Comparison of ENCODE assay signal across 19 cellular contexts in genomic region chr10:77411805-77412204, GRCh38.
A peak's percentile ranks its signal among the peaks of the same experiment; 100 is the strongest.
DNase-seq lines count a peak whose midpoint lies in the region; FAIRE-seq and TF ChIP-seq lines count a peak whose summit lies in the region.
"Had no signal": no experiment of that assay in that cellular context is flagged by ENCODE, and none has a peak within 500 bp of the region (broad histone marks: within the 10 kb centered on the region; RNA-seq: fewer than 3 reads in every experiment).

No MANE protein-coding gene starts in this region.

- peak overlapping the region; percentile 1 for H3K9ac ChIP-seq in fibroblast of lung (ENCODE audit: insufficient read depth, low read length)
- no peak overlapping the region for H3K9ac ChIP-seq in stomach smooth muscle (ENCODE audit: low read length in 2 of 2)
- H3K9ac ChIP-seq: BLaER1 treated with 17β-estradiol and CSF1 and Interleukin-3, amounts not matched to agents 10 nM and 100 nM had no signal

- no peak for DNase-seq in GM12892 (ENCODE audit: insufficient read length)
- no peak for DNase-seq in fibroblast of lung (ENCODE audit: low read depth in 2 of 2)
- DNase-seq in activated effector memory CD4-positive, alpha-beta T cell treated with anti-CD3 and anti-CD28 coated beads, Interleukin-2, amount 50 U/mL, for 16 hours: no peak
- DNase-seq in progenitor cell of endocrine pancreas (ENCODE audit: low spot score, unreplicated experiment): no peak
- no peak for DNase-seq in germinal center (ENCODE audit: low spot score)
- DNase-seq in stimulated activated CD4-positive, alpha-beta T cell treated with anti-CD3 and anti-CD28 coated beads, Interleukin-15, amount 100 ng/mL, for 24 hours: no peak
- DNase-seq: ACHN; Calu3; CD4-positive, CD25-positive, alpha-beta regulatory T cell; DMS 273 treated with DMSO at 0.1 percent for 48 hours; EL; GOT3; H9 had no signal

- H3K36me3 Mint-ChIP-seq in progenitor cell of endocrine pancreas (ENCODE audit: insufficient read depth): no peaks in the 10 kb centered on the region
- H3K36me3 Mint-ChIP-seq: CD4-positive, CD25-positive, alpha-beta regulatory T cell had no signal

- no peaks in the 10 kb centered on the region for H3K9me3 ChIP-seq in fibroblast of lung (ENCODE audit: control insufficient read depth, insufficient read depth, low read depth, low read length)
- no peaks in the 10 kb centered on the region for H3K9me3 ChIP-seq in stomach smooth muscle (ENCODE audit: control insufficient read depth in 2 of 2, low read length in 2 of 2)
- H3K9me3 ChIP-seq: BLaER1 treated with 17β-estradiol and CSF1 and Interleukin-3, amounts not matched to agents 10 nM and 100 nM had no signal

- peak overlapping the region; percentile 56 for H3K27ac ChIP-seq in angular gyrus (ENCODE audit: low read depth, low read length)
- no peak overlapping the region for H3K27ac ChIP-seq in fibroblast of lung (ENCODE audit: insufficient read depth, low read length)
- peak overlapping the region; percentile 18 for H3K27ac ChIP-seq in stomach smooth muscle (ENCODE audit: low read length)
- H3K27ac ChIP-seq: BLaER1 treated with 17β-estradiol and CSF1 and Interleukin-3, amounts not matched to agents 10 nM and 100 nM had no signal

- peaks cover 54% of the 10 kb centered on the region for H3K27me3 Mint-ChIP-seq in progenitor cell of endocrine pancreas

- H3K9me3 Mint-ChIP-seq in progenitor cell of endocrine pancreas (ENCODE audit: low read depth): no peaks in the 10 kb centered on the region
- H3K9me3 Mint-ChIP-seq: CD4-positive, CD25-positive, alpha-beta regulatory T cell; H9 had no signal

- H3K27me3 ChIP-seq in fibroblast of lung (ENCODE audit: control insufficient read depth, insufficient read depth, low read length) (no peaks in the 10 kb centered on the region), stomach smooth muscle (ENCODE audit: control insufficient read depth in 1 of 2, insufficient read depth in 2 of 2, low read length in 2 of 2) (no peaks in the 10 kb centered on the region)
- H3K27me3 ChIP-seq: BLaER1 treated with 17β-estradiol and CSF1 and Interleukin-3, amounts not matched to agents 10 nM and 100 nM had no signal

- H3K4me1 Mint-ChIP-seq in progenitor cell of endocrine pancreas (ENCODE audit: low read depth): peaks cover 25% of the 10 kb centered on the region
- H3K4me1 Mint-ChIP-seq: CD4-positive, CD25-positive, alpha-beta regulatory T cell had no signal

- no peak overlapping the region for H3K27ac Mint-ChIP-seq in progenitor cell of endocrine pancreas
- H3K27ac Mint-ChIP-seq: CD4-positive, CD25-positive, alpha-beta regulatory T cell; H9 had no signal

- H3K4me3 Mint-ChIP-seq in progenitor cell of endocrine pancreas (ENCODE audit: low read depth): no peak overlapping the region
- H3K4me3 Mint-ChIP-seq: CD4-positive, CD25-positive, alpha-beta regulatory T cell; H9 had no signal

- H3K4me1 ChIP-seq in fibroblast of lung (ENCODE audit: control insufficient read depth, extremely low read depth, insufficient read depth, low read length) (peaks cover 23% of the 10 kb centered on the region), stomach smooth muscle (ENCODE audit: control insufficient read depth, insufficient read depth, low read length) (peaks cover 65% of the 10 kb centered on the region)

- H3K36me3 ChIP-seq in fibroblast of lung (ENCODE audit: control insufficient read depth, insufficient read depth, low read length) (no peaks in the 10 kb centered on the region), stomach smooth muscle (ENCODE audit: control insufficient read depth in 2 of 2, insufficient read depth in 2 of 2, low read length in 2 of 2) (no peaks in the 10 kb centered on the region)
- H3K36me3 ChIP-seq: BLaER1 treated with 17β-estradiol and CSF1 and Interleukin-3, amounts not matched to agents 10 nM and 100 nM had no signal

- peaks cover 1% of the 10 kb centered on the region for H3K79me2 ChIP-seq in fibroblast of lung (ENCODE audit: control insufficient read depth, insufficient read depth, low read length)

- H3K4me2 ChIP-seq in fibroblast of lung (ENCODE audit: extremely low read depth, insufficient read depth, low read length): no peak overlapping the region
- H3K4me2 ChIP-seq: BLaER1 treated with 17β-estradiol and CSF1 and Interleukin-3, amounts not matched to agents 10 nM and 100 nM had no signal

- no peaks in the 10 kb centered on the region for H4K20me1 ChIP-seq in fibroblast of lung (ENCODE audit: control insufficient read depth, extremely low read depth, insufficient read depth, low read length)

- no peak for TF ChIP-seq POLR2A in GM12892 (IDR thresholded peaks at IDR 0.05; ENCODE audit: low read depth, low read length)

- TF ChIP-seq CTCF in fibroblast of lung (conservative IDR thresholded peaks at IDR 0.05 in 1 of 2, IDR thresholded peaks at IDR 0.05 in 1 of 2; ENCODE audit: low read depth in 1 of 2, low read length in 2 of 2) (no peak), progenitor cell of endocrine pancreas (IDR thresholded peaks at IDR 0.05; ENCODE audit: unreplicated experiment) (no peak)

- peak; percentile 76 for FAIRE-seq in GM12892 (lab: Jason Lieb, UNC)
- FAIRE-seq: G401.6, GM12891, GM19239 had no signal

- H2AFZ ChIP-seq in fibroblast of lung (ENCODE audit: low read length): no peak overlapping the region

- H3K4me3 ChIP-seq in fibroblast of lung (replicated peaks in 1 of 4; ENCODE audit: control extremely low read depth in 1 of 4, insufficient read depth in 1 of 4, low read depth in 3 of 4, low read length in 4 of 4) (no peak overlapping the region), stomach smooth muscle (ENCODE audit: low read length in 2 of 2) (no peak overlapping the region)
- H3K4me3 ChIP-seq: BLaER1 treated with 17β-estradiol and CSF1 and Interleukin-3, amounts not matched to agents 10 nM and 100 nM had no signal
